In the genomic region with DNA sequence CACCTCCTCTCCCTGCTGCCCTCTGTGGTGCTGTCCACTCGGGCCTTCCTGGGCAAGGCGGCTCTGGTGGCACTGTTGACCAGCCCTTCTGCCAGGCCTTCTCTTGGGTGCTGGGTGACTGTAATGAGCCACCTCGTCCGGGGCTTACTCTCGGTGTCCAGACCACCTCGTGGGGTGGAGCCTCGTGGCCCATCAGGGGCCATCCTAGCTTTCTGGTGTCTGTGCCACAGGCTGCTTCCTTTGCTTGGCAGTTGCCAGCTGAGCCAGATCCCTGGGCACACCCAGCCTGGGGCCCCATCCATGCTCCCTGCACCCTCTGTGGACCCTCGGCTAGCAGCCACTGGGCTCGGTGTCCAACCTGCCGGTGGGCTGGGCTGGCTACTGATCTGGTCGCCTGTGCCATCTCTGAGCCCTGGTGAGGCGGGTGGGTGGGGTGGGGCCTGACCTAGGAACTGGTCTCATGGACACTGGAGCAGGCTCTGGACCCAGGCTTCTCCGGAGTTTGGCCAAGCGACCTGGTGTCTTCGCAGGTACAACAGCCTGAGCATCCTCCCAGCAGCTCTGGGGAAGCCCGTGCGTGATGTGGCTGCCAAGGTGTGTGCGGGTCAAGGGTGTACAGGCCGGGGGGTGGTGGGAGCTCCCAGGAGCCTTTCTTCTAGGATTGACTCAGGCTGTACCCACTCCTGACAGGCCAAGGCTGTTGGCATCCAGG, we compare ENCODE assay signal across 1 cellular context.
TF ChIP-seq lines count a peak whose summit lies in the region.

No MANE protein-coding gene starts in this region.

TF ChIP-seq in HepG2, 621 proteins besides CTCF, POLR2A, EP300 and RAD21:
- TF ChIP-seq GTF2F1 (IDR thresholded peaks at IDR 0.05; ENCODE audit: low read length) (no peak), ZNF570 (CRISPR knock-in tag; IDR thresholded peaks at IDR 0.05; ENCODE audit: borderline replicate concordance) (no peak), ZNF891 (CRISPR knock-in tag; IDR thresholded peaks at IDR 0.05) (no peak), KLF16 (CRISPR knock-in tag; IDR thresholded peaks at IDR 0.05) (no peak)
TF ChIP-seq in HepG2: peak in this region for 0.
